Comparison of ENCODE assay signal across 21 cellular contexts in genomic region chr1:205612104-205612503, GRCh38. TPM values are rescaled to one million over a fixed set of nuclear protein-coding genes. Genes with fewer than 3 reads are reported as not detected.
DNase-seq lines count a peak whose midpoint lies in the region; ATAC-seq, FAIRE-seq and TF ChIP-seq lines count a peak whose summit lies in the region.
"Had no signal": no experiment of that assay in that cellular context is flagged by ENCODE, and none has a peak within 500 bp of the region (broad histone marks: within the 10 kb centered on the region; RNA-seq: fewer than 3 reads in every experiment).

No MANE protein-coding gene starts in this region.

- DNase-seq in HepG2 (ENCODE audit: low spot score), result no peak
- no peak for DNase-seq in right lobe of liver
- DNase-seq in T-helper 17 cell, result no peak
- DNase-seq in central memory CD8-positive, alpha-beta T cell (ENCODE audit: low spot score in 2 of 2), result no peak
- DNase-seq in posterior vena cava (ENCODE audit: low spot score), result no peak
- DNase-seq: ACHN; BE2C; C1 segment of cervical spinal cord; Caco-2; CD4-positive, CD25-positive, alpha-beta regulatory T cell; DMS153; DMS79; GDM1; HCEC 1CT; HFFc6 had no signal

- no peak for ATAC-seq in HepG2
- ATAC-seq in right lobe of liver, result no peak
- ATAC-seq in T-helper 17 cell, result no peak
- no peak for ATAC-seq in central memory CD8-positive, alpha-beta T cell (replicated peaks; ENCODE audit: extremely low read depth, poor library complexity, severe bottlenecking)
- ATAC-seq in stimulated activated memory B cell treated with anti-CD40 and anti-IgM and Interleukin-4, amounts not matched to agents 10 μg/mL and 1 μg/mL and 100 μg/mL, for 72 hours, result no peak
- no peak for ATAC-seq in GM19035 (IDR thresholded peaks at IDR 0.05; ENCODE audit: unreplicated experiment)
- ATAC-seq in GM18511 (IDR thresholded peaks at IDR 0.05; ENCODE audit: unreplicated experiment), result no peak

- no peak overlapping the region for H3K4me3 Mint-ChIP-seq in T-helper 17 cell
- H3K4me3 Mint-ChIP-seq in central memory CD8-positive, alpha-beta T cell, result no peak overlapping the region
- H3K4me3 Mint-ChIP-seq in stimulated activated memory B cell treated with anti-CD40 and anti-IgM and Interleukin-4, amounts not matched to agents 10 μg/mL and 1 μg/mL and 100 μg/mL, for 72 hours, result no peak overlapping the region
- H3K4me3 Mint-ChIP-seq: HFFc6 had no signal

- POLR2A ChIA-PET in HepG2 (lab: Yijun Ruan, JAX), result interaction anchor here (1.3 kb wide), 1 partner anchor 11 kb away, joined by 3 read pairs; no protein-coding TSS in a partner anchor

- H3K27me3 ChIP-seq in HepG2 (ENCODE audit: control insufficient read depth in 1 of 2, insufficient read depth in 2 of 2, low read length in 2 of 2) (no peaks in the 10 kb centered on the region), right lobe of liver (no peaks in the 10 kb centered on the region)
- H3K27me3 ChIP-seq: BE2C had no signal

- H3K4me2 ChIP-seq in HepG2 (ENCODE audit: low read depth, low read length), result no peak overlapping the region

- BruUV-seq in HepG2 (replicated peaks; lab: Mats Ljungman, UMichigan), result no TSS peak

- peaks cover 29% of the 10 kb centered on the region for H3K4me1 Mint-ChIP-seq in T-helper 17 cell
- peaks cover 43% of the 10 kb centered on the region for H3K4me1 Mint-ChIP-seq in central memory CD8-positive, alpha-beta T cell
- peaks cover 27% of the 10 kb centered on the region for H3K4me1 Mint-ChIP-seq in stimulated activated memory B cell treated with anti-CD40 and anti-IgM and Interleukin-4, amounts not matched to agents 10 μg/mL and 1 μg/mL and 100 μg/mL, for 72 hours

- no peaks in the 10 kb centered on the region for H3K9me3 ChIP-seq in HepG2 (ENCODE audit: low read length)
- H3K9me3 ChIP-seq in right lobe of liver, result no peaks in the 10 kb centered on the region
- H3K9me3 ChIP-seq in T-helper 17 cell (ENCODE audit: control insufficient read depth, low read length, poor library complexity, severe bottlenecking), result no peaks in the 10 kb centered on the region
- H3K9me3 ChIP-seq: BE2C, Caco-2 had no signal

- TF ChIP-seq CTCF in HepG2 (CRISPR knock-in tag; IDR thresholded peaks at IDR 0.05) (no peak), right lobe of liver (IDR thresholded peaks at IDR 0.05) (no peak)

- H4K20me1 ChIP-seq in HepG2 (ENCODE audit: insufficient read depth, low read length), result no peaks in the 10 kb centered on the region

- TF ChIP-seq EP300 in HepG2 (IDR thresholded peaks at IDR 0.05; ENCODE audit: low read depth in 2 of 2, low read length in 2 of 2) (no peak), HepG2 (CRISPR knock-in tag; IDR thresholded peaks at IDR 0.05; ENCODE audit: borderline replicate concordance) (no peak)

- intact Hi-C loops in HepG2 (cut with micrococcal nuclease; ENCODE audit: unreplicated experiment), result no loop called here
- intact Hi-C loops in right lobe of liver (cut with DNase I), result no loop called here
- intact Hi-C loops in posterior vena cava (cut with DNase I), result no loop called here

- peaks cover 9% of the 10 kb centered on the region for H3K79me2 ChIP-seq in HepG2 (ENCODE audit: insufficient read depth, low read length)

- no peaks in the 10 kb centered on the region for H3K36me3 Mint-ChIP-seq in T-helper 17 cell (ENCODE audit: low read depth)
- H3K36me3 Mint-ChIP-seq in central memory CD8-positive, alpha-beta T cell (ENCODE audit: insufficient read depth), result peaks cover 43% of the 10 kb centered on the region
- H3K36me3 Mint-ChIP-seq in stimulated activated memory B cell treated with anti-CD40 and anti-IgM and Interleukin-4, amounts not matched to agents 10 μg/mL and 1 μg/mL and 100 μg/mL, for 72 hours, result peaks cover 66% of the 10 kb centered on the region

- no peaks in the 10 kb centered on the region for H3K27me3 Mint-ChIP-seq in T-helper 17 cell
- no peaks in the 10 kb centered on the region for H3K27me3 Mint-ChIP-seq in central memory CD8-positive, alpha-beta T cell
- H3K27me3 Mint-ChIP-seq in stimulated activated memory B cell treated with anti-CD40 and anti-IgM and Interleukin-4, amounts not matched to agents 10 μg/mL and 1 μg/mL and 100 μg/mL, for 72 hours, result no peaks in the 10 kb centered on the region
- H3K27me3 Mint-ChIP-seq: CD4-positive, CD25-positive, alpha-beta regulatory T cell had no signal

- CTCF ChIA-PET in HepG2 (lab: Yijun Ruan, JAX; ENCODE audit: low intra/inter-chr PET ratio, low total read pairs), result no interaction called here

- TF ChIP-seq POLR2A in HepG2 (IDR thresholded peaks at IDR 0.05; ENCODE audit: insufficient read depth in 1 of 2, low read depth in 2 of 2, low read length in 2 of 2) (no peak), right lobe of liver (IDR thresholded peaks at IDR 0.05) (no peak)

- no peak for TF ChIP-seq RAD21 in HepG2 (CRISPR knock-in tag; IDR thresholded peaks at IDR 0.05)

- H3K4me3 ChIP-seq in HepG2 (replicated peaks in 1 of 3; ENCODE audit: insufficient read depth in 1 of 3, low read depth in 2 of 3, low read length in 3 of 3) (no peak overlapping the region), right lobe of liver (no peak overlapping the region)

- no peak overlapping the region for H3K9ac ChIP-seq in HepG2 (ENCODE audit: insufficient read depth, low read depth, low read length)

- H3K27ac ChIP-seq in HepG2 (ENCODE audit: extremely low read length, insufficient read depth, low read length), result no peak overlapping the region
- no peak overlapping the region for H3K27ac ChIP-seq in right lobe of liver

- peak overlapping the region; percentile 81 for H3K27ac Mint-ChIP-seq in T-helper 17 cell
- H3K27ac Mint-ChIP-seq in central memory CD8-positive, alpha-beta T cell (ENCODE audit: low read depth), result peak overlapping the region; percentile 78
- H3K27ac Mint-ChIP-seq in stimulated activated memory B cell treated with anti-CD40 and anti-IgM and Interleukin-4, amounts not matched to agents 10 μg/mL and 1 μg/mL and 100 μg/mL, for 72 hours, result peak overlapping the region; percentile 37
- H3K27ac Mint-ChIP-seq: HFFc6 had no signal

- no peaks in the 10 kb centered on the region for H3K9me3 Mint-ChIP-seq in central memory CD8-positive, alpha-beta T cell
- H3K9me3 Mint-ChIP-seq in stimulated activated memory B cell treated with anti-CD40 and anti-IgM and Interleukin-4, amounts not matched to agents 10 μg/mL and 1 μg/mL and 100 μg/mL, for 72 hours, result no peaks in the 10 kb centered on the region
- H3K9me3 Mint-ChIP-seq: CD4-positive, CD25-positive, alpha-beta regulatory T cell; HFFc6 had no signal

- H2AFZ ChIP-seq in HepG2 (ENCODE audit: low read length), result no peak overlapping the region

- in situ Hi-C loops in HepG2 (cut with HindIII; ENCODE audit: extremely low pct_ligation_motif_present, low pct_unique_long_range_greater_than_20kb), result no loop called here

- no peak for FAIRE-seq in HepG2 (lab: Jason Lieb, UNC)
- FAIRE-seq: GM12892, GM18507, H54 had no signal

- over 99% methylated on average over 3 of the region's 3 CpGs for WGBS in HepG2 (ENCODE audit: low lambda C conversion rate)
- 96% methylated on average over 3 of the region's 3 CpGs for WGBS in right lobe of liver (ENCODE audit: insufficient coverage, low coverage, low lambda C conversion rate, missing lambda C conversion rate)

- H3K36me3 ChIP-seq in HepG2 (replicated peaks in 1 of 2; ENCODE audit: control insufficient read depth in 1 of 2, insufficient read depth in 2 of 2, low read length in 2 of 2) (peaks cover 6 to 52% of the 10 kb centered on the region in 2 experiments), right lobe of liver (peaks cover 0 to 19% (median 9%) of the 10 kb centered on the region in 4 donors)

- H3K4me1 ChIP-seq in HepG2 (ENCODE audit: insufficient read depth, low read length) (peaks cover 35% of the 10 kb centered on the region), right lobe of liver (peaks cover 0 to 13% (median 0%) of the 10 kb centered on the region in 4 donors)
- H3K4me1 ChIP-seq: BE2C, Caco-2 had no signal

TF ChIP-seq in HepG2, 621 proteins besides CTCF, POLR2A, EP300 and RAD21 (continues in another document):
- TF ChIP-seq MAFK (conservative IDR thresholded peaks at IDR 0.05 in 1 of 2, IDR thresholded peaks at IDR 0.05 in 1 of 2; ENCODE audit: low read length in 2 of 2) (peak; percentile 90 to 98), REXO4 (CRISPR knock-in tag; IDR thresholded peaks at IDR 0.05; ENCODE audit: borderline replicate concordance) (no peak), MED8 (CRISPR knock-in tag; IDR thresholded peaks at IDR 0.05; ENCODE audit: insufficient replicate concordance) (no peak), ZNF572 (CRISPR knock-in tag; IDR thresholded peaks at IDR 0.05) (no peak), GABPB1 (CRISPR knock-in tag; IDR thresholded peaks at IDR 0.05) (no peak), ZNF891 (CRISPR knock-in tag; IDR thresholded peaks at IDR 0.05) (no peak), SRF (IDR thresholded peaks at IDR 0.05; ENCODE audit: low read depth, low read length) (no peak), ZNF883 (CRISPR knock-in tag; IDR thresholded peaks at IDR 0.05; ENCODE audit: not compliant biosample characterization) (no peak)

RNA-seq across cellular contexts. Expression of gene ELK4, which starts 19.7 kb away (rescaled TPM):
- total RNA-seq in HepG2 (2016; rRNA removed; fragmentation: Illumina TruSeq; extraction: Trizol), result 13.1 and 15.0 TPM in 2 replicates
- total RNA-seq in HepG2 (2016; cell fraction: cytosol; rRNA removed; fragmentation: Illumina TruSeq; extraction: Trizol; ENCODE audit: low read depth), result 17.4 and 18.2 TPM in 2 replicates
- total RNA-seq in HepG2 (2016; cell fraction: insoluble cytoplasmic fraction; rRNA removed; fragmentation: Illumina TruSeq; extraction: Trizol), result 12.5 and 14.4 TPM in 2 replicates
- 27.6 and 35.3 TPM in 2 replicates for total RNA-seq in HepG2 (2016; cell fraction: membrane; rRNA removed; fragmentation: Illumina TruSeq; extraction: Trizol)
- 14.7 and 15.8 TPM in 2 replicates for total RNA-seq in HepG2 (2016; cell fraction: nucleus; rRNA removed; fragmentation: Illumina TruSeq; extraction: Trizol)
- 6.8 and 8.3 TPM in 2 replicates for polyA plus RNA-seq in HepG2 (2011; rRNA removed)
- polyA plus RNA-seq in HepG2 (2011; cell fraction: cytosol; rRNA removed), result 2.3 and 3.5 TPM in 2 replicates
- polyA plus RNA-seq in HepG2 (2011; cell fraction: nucleus; rRNA removed), result 11.0 and 12.1 TPM in 2 replicates
- 9.9 and 11.2 TPM in 2 replicates for polyA plus RNA-seq in HepG2 (2012)
- 9.0 and 9.8 TPM in 2 replicates for polyA plus RNA-seq in HepG2 (2016; cell fraction: cytosol; fragmentation: Illumina TruSeq; extraction: Trizol; ENCODE audit: low read depth)
- 12.2 TPM in 2 replicates for polyA plus RNA-seq in HepG2 (2016; cell fraction: insoluble cytoplasmic fraction; fragmentation: Illumina TruSeq; extraction: Trizol; ENCODE audit: low read depth)
- 15.0 TPM in 2 replicates for polyA plus RNA-seq in HepG2 (2016; cell fraction: membrane; fragmentation: Illumina TruSeq; extraction: Trizol; ENCODE audit: low read depth)
- polyA plus RNA-seq in HepG2 (2016; cell fraction: nucleus; fragmentation: Illumina TruSeq; extraction: Trizol; ENCODE audit: insufficient read depth, low read depth), result 20.1 and 20.3 TPM in 2 replicates
- polyA minus RNA-seq in HepG2 (2011; rRNA and poly(A)+ RNA removed; ENCODE audit: low replicate concordance), result 12.0 and 30.8 TPM in 2 replicates
- 11.9 and 12.8 TPM in 2 replicates for polyA minus RNA-seq in HepG2 (2011; cell fraction: cytosol; rRNA and poly(A)+ RNA removed)
- polyA minus RNA-seq in HepG2 (2011; cell fraction: nucleus; rRNA and poly(A)+ RNA removed), result 21.0 and 22.3 TPM in 2 replicates
- 10 to 100 TPM; 15.1 to 39.2 (median 26.9) TPM for total RNA-seq in right lobe of liver
- 100 to 1,000 TPM in 1 of 2 donors, 10 to 100 TPM in 1; 92.8 to 100 TPM for total RNA-seq in T-helper 17 cell
- 10 to 100 TPM; 49.8 to 54.6 TPM for total RNA-seq in posterior vena cava
